In the genomic region with DNA sequence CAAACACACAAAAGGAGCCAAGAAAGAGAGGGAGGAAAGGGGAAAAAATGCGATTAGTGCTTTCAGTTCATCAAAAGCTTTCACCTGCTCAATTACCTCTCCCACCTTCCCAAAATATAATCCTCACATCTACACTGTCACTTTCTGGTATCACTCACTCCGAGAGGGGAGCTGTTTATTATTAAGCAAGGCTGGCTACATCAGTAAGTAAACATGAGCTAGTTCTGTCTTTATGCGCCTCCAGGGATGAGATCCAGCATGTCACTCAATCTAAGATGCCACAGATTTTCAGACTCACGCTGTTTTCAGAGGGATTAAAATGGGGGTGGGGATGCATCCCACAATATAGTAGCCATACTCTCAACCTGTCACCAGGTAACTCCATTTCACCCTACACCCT, we compare ENCODE assay signal across 16 cellular contexts.
"Had no signal": no experiment of that assay in that cellular context is flagged by ENCODE, and none has a peak within 500 bp of the region (broad histone marks: within the 10 kb centered on the region; RNA-seq: fewer than 3 reads in every experiment).

No MANE protein-coding gene starts in this region.

- DNase-seq: activated CD4-positive, alpha-beta memory T cell treated with anti-CD3 and anti-CD28 coated beads, Interleukin-2, amount 10 ng/mL, durations not matched to agents 7 days and 5 days; activated CD4-positive, alpha-beta T cell treated with anti-CD3 and anti-CD28 coated beads for 36 hours; activated T-cell treated with anti-CD3 and anti-CD28 coated beads, Interleukin-2, amount 50 U/mL, for 24 hours; kidney glomerular epithelial cell; midbrain; occipital lobe; stimulated activated CD4-positive, alpha-beta T cell treated with anti-CD3 and anti-CD28 coated beads, Interleukin-4, amount 100 ng/mL, for 4 hours; stimulated activated CD8-positive, alpha-beta memory T cell treated with anti-CD3 and anti-CD28 coated beads, Interleukin-4, amount 100 ng/mL, for 48 hours; stimulated activated naive CD4-positive, alpha-beta T cell treated with Interleukin-2 at 50 U/mL for 16 hours; T-helper 17 cell; WERI-Rb-1 had no signal

- H3K4me3 Mint-ChIP-seq: activated CD4-positive, alpha-beta memory T cell treated with anti-CD3 and anti-CD28 coated beads, Interleukin-2, amount 10 ng/mL, durations not matched to agents 7 days and 5 days; activated CD4-positive, alpha-beta T cell treated with anti-CD3 and anti-CD28 coated beads for 36 hours; activated naive CD4-positive, alpha-beta T cell treated with anti-CD3 and anti-CD28 coated beads, Interleukin-2, amount 50 U/mL, for 24 hours; activated T-cell treated with anti-CD3 and anti-CD28 coated beads, Interleukin-2, amount 50 U/mL, for 24 hours; central memory CD8-positive, alpha-beta T cell; T-helper 17 cell had no signal

- H3K27me3 Mint-ChIP-seq: activated CD4-positive, alpha-beta memory T cell treated with anti-CD3 and anti-CD28 coated beads, Interleukin-2, amount 10 ng/mL, durations not matched to agents 7 days and 5 days; activated CD4-positive, alpha-beta T cell treated with anti-CD3 and anti-CD28 coated beads for 36 hours; activated naive CD4-positive, alpha-beta T cell treated with anti-CD3 and anti-CD28 coated beads, Interleukin-2, amount 50 U/mL, for 24 hours; activated T-cell treated with anti-CD3 and anti-CD28 coated beads, Interleukin-2, amount 50 U/mL, for 24 hours; central memory CD8-positive, alpha-beta T cell; T-helper 17 cell had no signal

- H3K36me3 Mint-ChIP-seq: activated naive CD4-positive, alpha-beta T cell treated with anti-CD3 and anti-CD28 coated beads, Interleukin-2, amount 50 U/mL, for 24 hours had no signal

- ATAC-seq: activated CD4-positive, alpha-beta T cell treated with anti-CD3 and anti-CD28 coated beads for 36 hours; esophagus mucosa; T-helper 17 cell had no signal

- H3K9me3 Mint-ChIP-seq: activated CD4-positive, alpha-beta memory T cell treated with anti-CD3 and anti-CD28 coated beads, Interleukin-2, amount 10 ng/mL, durations not matched to agents 7 days and 5 days; activated naive CD4-positive, alpha-beta T cell treated with anti-CD3 and anti-CD28 coated beads, Interleukin-2, amount 50 U/mL, for 24 hours; activated T-cell treated with anti-CD3 and anti-CD28 coated beads, Interleukin-2, amount 50 U/mL, for 24 hours; central memory CD8-positive, alpha-beta T cell had no signal

- H3K27ac Mint-ChIP-seq: activated CD4-positive, alpha-beta memory T cell treated with anti-CD3 and anti-CD28 coated beads, Interleukin-2, amount 10 ng/mL, durations not matched to agents 7 days and 5 days; activated CD4-positive, alpha-beta T cell treated with anti-CD3 and anti-CD28 coated beads for 36 hours; activated naive CD4-positive, alpha-beta T cell treated with anti-CD3 and anti-CD28 coated beads, Interleukin-2, amount 50 U/mL, for 24 hours; activated T-cell treated with anti-CD3 and anti-CD28 coated beads, Interleukin-2, amount 50 U/mL, for 24 hours; T-helper 17 cell had no signal

- H3K9me3 ChIP-seq: transverse colon had no signal

- H3K4me3 ChIP-seq: coronary artery, transverse colon had no signal

- H3K27me3 ChIP-seq: transverse colon had no signal

- H3K27ac ChIP-seq: transverse colon, WERI-Rb-1 had no signal

- H3K4me1 Mint-ChIP-seq: activated CD4-positive, alpha-beta memory T cell treated with anti-CD3 and anti-CD28 coated beads, Interleukin-2, amount 10 ng/mL, durations not matched to agents 7 days and 5 days; activated CD4-positive, alpha-beta T cell treated with anti-CD3 and anti-CD28 coated beads for 36 hours; activated naive CD4-positive, alpha-beta T cell treated with anti-CD3 and anti-CD28 coated beads, Interleukin-2, amount 50 U/mL, for 24 hours; central memory CD8-positive, alpha-beta T cell; T-helper 17 cell had no signal
